In genomic region chr3:10175334-10175733, GRCh38 we compare ENCODE assay signal across 2 cellular contexts.
TF ChIP-seq lines count a peak whose summit lies in the region.

No MANE protein-coding gene starts in this region.

TF ChIP-seq in K562, 482 proteins besides CTCF, POLR2A, EP300 and RAD21:
- TF ChIP-seq ZNF121 (CRISPR knock-in tag; conservative IDR thresholded peaks at IDR 0.05): peak; percentile 79
TF ChIP-seq in K562: peak in this region for 1; not testable (repeated sequence) for 481.

TF ChIP-seq in HepG2, 621 proteins besides CTCF, POLR2A, EP300 and RAD21:
- peak; percentile 74 for TF ChIP-seq ZNF121 (CRISPR knock-in tag; IDR thresholded peaks at IDR 0.05)
